30 cellular contexts compared by ENCODE assay signal in genomic region chr16:11144122-11144521, GRCh38.
DNase-seq lines count a peak whose midpoint lies in the region; ATAC-seq, FAIRE-seq and TF ChIP-seq lines count a peak whose summit lies in the region.
"Had no signal": no experiment of that assay in that cellular context is flagged by ENCODE, and none has a peak within 500 bp of the region (broad histone marks: within the 10 kb centered on the region; RNA-seq: fewer than 3 reads in every experiment).

No MANE protein-coding gene starts in this region.

- no peaks in the 10 kb centered on the region for H3K4me1 ChIP-seq in HEK293 (ENCODE audit: control insufficient read depth, insufficient read depth, low read length)

- H3K36me3 Mint-ChIP-seq in activated naive CD4-positive, alpha-beta T cell treated with anti-CD3 and anti-CD28 coated beads for 36 hours (ENCODE audit: low read depth), result no peaks in the 10 kb centered on the region

- POLR2A ChIA-PET in HEK293 (lab: Yijun Ruan, JAX), result interaction anchor here (1.2 kb wide), 1 partner anchor 111 kb away, joined by 3 read pairs; no protein-coding TSS in a partner anchor

- no peaks in the 10 kb centered on the region for H3K27me3 Mint-ChIP-seq in activated naive CD4-positive, alpha-beta T cell treated with anti-CD3 and anti-CD28 coated beads for 36 hours (ENCODE audit: low read depth)
- H3K27me3 Mint-ChIP-seq: B cell had no signal

- H3K4me1 Mint-ChIP-seq in activated naive CD4-positive, alpha-beta T cell treated with anti-CD3 and anti-CD28 coated beads for 36 hours (ENCODE audit: low read depth), result peaks cover 25% of the 10 kb centered on the region
- H3K4me1 Mint-ChIP-seq: B cell had no signal

- H3K36me3 ChIP-seq in HEK293 (ENCODE audit: control insufficient read depth in 2 of 2, insufficient read depth in 1 of 2, low read length in 2 of 2), result no peaks in the 10 kb centered on the region

- no peak for FAIRE-seq in D721Med (lab: Jason Lieb, UNC)
- FAIRE-seq: GM12878, H1, HepG2 had no signal

- no peaks in the 10 kb centered on the region for H3K9me3 ChIP-seq in HEK293 (ENCODE audit: control insufficient read depth, insufficient read depth, low read depth, low read length)
- H3K9me3 ChIP-seq: Caco-2 had no signal

- H3K4me3 ChIP-seq in HEK293 (ENCODE audit: low read depth, low read length), result no peak overlapping the region
- H3K4me3 ChIP-seq: GM12878 had no signal

- no peak for DNase-seq in activated naive CD4-positive, alpha-beta T cell treated with anti-CD3 and anti-CD28 coated beads for 36 hours
- no peak for DNase-seq in activated naive CD4-positive, alpha-beta T cell treated with Interleukin-2 at 50 U/mL for 16 hours
- peak; percentile 63 for DNase-seq in left ventricle myocardium superior
- peak; percentile 64 for DNase-seq in posterior vena cava (ENCODE audit: low spot score)
- DNase-seq in KBM-7, result no peak
- no peak for DNase-seq in D721Med (ENCODE audit: insufficient read length, low spot score)
- DNase-seq: Caco-2; CD8-positive, alpha-beta T cell; DMS 273 treated with DMSO at 0.1 percent for 48 hours; DMS79; EL; GDM1; HCEC 1CT; KG1; MM.1S; NCI-H1048; NCI-H1694; NCI-H2029 treated with DMSO at 0.1 percent for 48 hours; NCI-H446 treated with DMSO at 0.1 percent for 48 hours; NK-92 treated with Interleukin-12 subunit alpha and Interleukin-12 subunit beta, amount 100 ng/mL, for 24 hours; PC-3; SHP77 had no signal

- peak overlapping the region; percentile 10 for H3K27ac Mint-ChIP-seq in activated naive CD4-positive, alpha-beta T cell treated with anti-CD3 and anti-CD28 coated beads for 36 hours
- H3K27ac Mint-ChIP-seq: B cell; CD8-positive, alpha-beta T cell had no signal

- ATAC-seq in left ventricle myocardium superior, result peak; percentile 50
- ATAC-seq in GM19328 (IDR thresholded peaks at IDR 0.05; ENCODE audit: unreplicated experiment), result no peak
- ATAC-seq: CD8-positive, alpha-beta T cell; GM12878; HepG2; PC-3 had no signal

- CTCF ChIA-PET in activated naive CD4-positive, alpha-beta T cell treated with anti-CD3 and anti-CD28 coated beads for 36 hours (lab: Charles Lee), result interaction anchor here (1.4 kb wide), 1 partner anchor 12 kb away, joined by 3 read pairs; no protein-coding TSS in a partner anchor
- CTCF ChIA-PET in HEK293 (lab: Yijun Ruan, JAX), result no interaction called here

- TF ChIP-seq CTCF in HEK293 (tag by site-specific recombination; IDR thresholded peaks at IDR 0.05) (no peak), D721Med (IDR thresholded peaks at IDR 0.05; ENCODE audit: insufficient read depth, missing control alignments) (no peak)

- no peak overlapping the region for H3K4me3 Mint-ChIP-seq in activated naive CD4-positive, alpha-beta T cell treated with anti-CD3 and anti-CD28 coated beads for 36 hours
- H3K4me3 Mint-ChIP-seq: B cell; CD8-positive, alpha-beta T cell had no signal

- in situ Hi-C loops in KBM-7 (cut with MboI; ENCODE audit: low pct_unique_long_range_greater_than_20kb, low sequenced_read_pairs), result no loop called here

- intact Hi-C loops in activated naive CD4-positive, alpha-beta T cell treated with anti-CD3 and anti-CD28 coated beads for 36 hours (cut with micrococcal nuclease), result no loop called here
- intact Hi-C loops in left ventricle myocardium superior (cut with micrococcal nuclease) (no loop called here), posterior vena cava (cut with DNase I) (loop anchor here in 1 of 2 donors (5.0 kb wide), 1 partner anchor 1042 kb away; no protein-coding TSS in a partner anchor)

- H3K9me3 Mint-ChIP-seq in activated naive CD4-positive, alpha-beta T cell treated with anti-CD3 and anti-CD28 coated beads for 36 hours, result no peaks in the 10 kb centered on the region
- H3K9me3 Mint-ChIP-seq: CD8-positive, alpha-beta T cell had no signal

- no peak overlapping the region for H3K27ac ChIP-seq in HEK293 (ENCODE audit: extremely low read depth, low read depth, low read length)
- H3K27ac ChIP-seq: 22Rv1, C4-2B had no signal

TF ChIP-seq in HEK293, 187 proteins besides CTCF, POLR2A, EP300 and RAD21:
- TF ChIP-seq RBAK (tag by site-specific recombination; IDR thresholded peaks at IDR 0.05) (no peak), MYNN (tag by site-specific recombination; IDR thresholded peaks at IDR 0.05; ENCODE audit: borderline replicate concordance) (no peak), ZNF324 (tag by site-specific recombination; IDR thresholded peaks at IDR 0.05) (no peak), KLF7 (tag by site-specific recombination; IDR thresholded peaks at IDR 0.05; ENCODE audit: borderline replicate concordance) (no peak), REST (tag by site-specific recombination; IDR thresholded peaks at IDR 0.05) (peak; percentile 29; the same call in 1 of the 2 replicates), PRDM1 (tag by site-specific recombination; IDR thresholded peaks at IDR 0.05) (no peak)

Comparison
In these comparisons a context has a peak if more than half of its experiments do, and no peak if none do; other contexts are left out.
1. DNase-seq: peak in left ventricle myocardium superior (single experiment) and posterior vena cava (single experiment); none in activated naive CD4-positive, alpha-beta T cell treated with anti-CD3 and anti-CD28 coated beads for 36 hours (single experiment), activated naive CD4-positive, alpha-beta T cell treated with Interleukin-2 at 50 U/mL for 16 hours (single experiment), KBM-7 (single experiment) and D721Med (single experiment).